Comparison of ENCODE assay signal across 21 cellular contexts in the genomic region with DNA sequence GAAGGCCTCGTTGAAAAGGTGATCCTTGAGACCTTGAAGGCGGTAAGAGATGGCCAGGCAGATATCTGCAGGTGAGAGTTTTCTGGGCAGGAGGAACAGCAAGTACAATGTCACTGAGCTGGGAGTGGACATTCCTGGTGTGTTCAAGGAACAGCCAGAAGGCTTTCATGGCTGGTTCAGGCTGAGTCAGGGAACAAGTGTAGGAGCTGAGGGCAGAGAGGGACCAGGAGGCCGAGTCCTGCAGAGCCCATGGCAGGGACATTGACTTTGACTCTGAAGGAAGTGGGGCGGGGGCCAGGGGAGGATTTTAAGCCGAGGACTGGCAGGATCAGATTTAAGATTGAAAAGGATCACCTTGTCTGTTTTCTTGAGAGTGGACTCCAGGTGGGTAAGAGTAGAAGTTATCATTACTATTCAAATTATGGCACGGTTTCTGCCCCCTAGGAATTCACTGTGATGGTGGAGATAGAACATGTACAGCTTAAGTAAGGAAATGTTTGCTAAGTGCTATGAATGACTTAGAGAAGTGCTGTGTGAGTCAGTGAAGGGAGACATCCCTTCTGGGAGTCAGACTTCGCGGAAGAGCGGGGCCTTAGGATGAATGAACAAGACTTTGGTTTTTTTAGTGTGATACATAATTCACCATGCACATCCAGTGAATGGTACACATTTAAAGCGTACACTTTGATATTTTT.
A peak's percentile ranks its signal among the peaks of the same experiment; 100 is the strongest.
DNase-seq lines count a peak whose midpoint lies in the region; ATAC-seq, FAIRE-seq and TF ChIP-seq lines count a peak whose summit lies in the region.
"Had no signal": no experiment of that assay in that cellular context is flagged by ENCODE, and none has a peak within 500 bp of the region (broad histone marks: within the 10 kb centered on the region; RNA-seq: fewer than 3 reads in every experiment).

No MANE protein-coding gene starts in this region.

- no peaks in the 10 kb centered on the region for H3K9me3 ChIP-seq in left ventricle myocardium inferior (replicated peaks)
- peaks cover 6% of the 10 kb centered on the region for H3K9me3 ChIP-seq in endodermal cell (ENCODE audit: control insufficient read depth, low read length)
- H3K9me3 ChIP-seq: SJCRH30 had no signal

- DNase-seq in cardiac septum (ENCODE audit: low spot score) (peak; percentile 63), left ventricle myocardium inferior (no peak), endodermal cell (no peak), neural crest cell (ENCODE audit: low read depth, low spot score) (no peak), AG08395 (ENCODE audit: low spot score) (no peak), GM12891 (ENCODE audit: insufficient read length, low spot score) (no peak)
- DNase-seq in activated naive CD8-positive, alpha-beta T cell treated with anti-CD3 and anti-CD28 coated beads, Interleukin-2, amount 50 U/mL, for 24 hours, result no peak
- DNase-seq: C1 segment of cervical spinal cord, HFFc6, IMR-90, Kasumi-1, NCI-H1105, NCI-H187, NCI-H2171, NCI-H446, NCI-H748 treated with DMSO at 0.1 percent for 48 hours, SJCRH30 had no signal

- no peak overlapping the region for H3K4me3 Mint-ChIP-seq in endodermal cell
- H3K4me3 Mint-ChIP-seq in neural crest cell, result no peak overlapping the region
- no peak overlapping the region for H3K4me3 Mint-ChIP-seq in activated naive CD8-positive, alpha-beta T cell treated with anti-CD3 and anti-CD28 coated beads, Interleukin-2, amount 50 U/mL, for 24 hours
- H3K4me3 Mint-ChIP-seq: HFFc6 had no signal

- H3K36me3 ChIP-seq in left ventricle myocardium inferior (no peaks in the 10 kb centered on the region), endodermal cell (ENCODE audit: control insufficient read depth, insufficient read depth, low read length) (no peaks in the 10 kb centered on the region)
- H3K36me3 ChIP-seq: SJCRH30 had no signal

- H3K4me3 ChIP-seq in left ventricle myocardium inferior, result no peak overlapping the region
- H3K4me3 ChIP-seq in endodermal cell (ENCODE audit: low read length), result no peak overlapping the region
- H3K4me3 ChIP-seq: SJCRH30 had no signal

- 94 to 97% methylated on average over 9 to 10 of the region's 10 CpGs for WGBS in endodermal cell (ENCODE audit: insufficient coverage in 1 of 2, insufficient read length in 1 of 2), 2 experiments

- ATAC-seq in activated CD4-positive, CD25-positive, alpha-beta regulatory T cell treated with anti-CD3 and anti-CD28 coated beads, Interleukin-2, amount 50 U/mL, for 24 hours, result no peak
- ATAC-seq in activated naive CD8-positive, alpha-beta T cell treated with anti-CD3 and anti-CD28 coated beads, Interleukin-2, amount 50 U/mL, for 24 hours, result no peak

- H3K9me3 Mint-ChIP-seq in endodermal cell (no peaks in the 10 kb centered on the region), neural crest cell (no peaks in the 10 kb centered on the region)
- H3K9me3 Mint-ChIP-seq in activated naive CD8-positive, alpha-beta T cell treated with anti-CD3 and anti-CD28 coated beads, Interleukin-2, amount 50 U/mL, for 24 hours, result no peaks in the 10 kb centered on the region
- H3K9me3 Mint-ChIP-seq: HFFc6 had no signal

- TF ChIP-seq CTCF in left ventricle myocardium inferior (IDR thresholded peaks at IDR 0.05; ENCODE audit: borderline replicate concordance), result no peak
- no peak for TF ChIP-seq CTCF in endodermal cell (conservative IDR thresholded peaks at IDR 0.05)
- no peak for TF ChIP-seq CTCF in neural crest cell (conservative IDR thresholded peaks at IDR 0.05)

- no peak overlapping the region for H3K9ac ChIP-seq in endodermal cell (ENCODE audit: extremely low read depth, low read length, poor library complexity, severe bottlenecking)

- H3K36me3 Mint-ChIP-seq in endodermal cell (ENCODE audit: low read depth), result peaks cover 6% of the 10 kb centered on the region
- no peaks in the 10 kb centered on the region for H3K36me3 Mint-ChIP-seq in neural crest cell (ENCODE audit: low read depth)
- H3K36me3 Mint-ChIP-seq in activated naive CD8-positive, alpha-beta T cell treated with anti-CD3 and anti-CD28 coated beads, Interleukin-2, amount 50 U/mL, for 24 hours (ENCODE audit: low read depth), result no peaks in the 10 kb centered on the region

- H3K27ac ChIP-seq in left ventricle myocardium inferior (replicated peaks) (no peak overlapping the region), endodermal cell (ENCODE audit: low read depth, low read length) (no peak overlapping the region)
- H3K27ac ChIP-seq: SJCRH30 had no signal

- no peak for TF ChIP-seq POLR2A in GM12891 (IDR thresholded peaks at IDR 0.05; ENCODE audit: low read depth, low read length)

- H3K27me3 ChIP-seq in left ventricle myocardium inferior (ENCODE audit: low read depth), result peaks cover 10% of the 10 kb centered on the region
- H3K27me3 ChIP-seq in endodermal cell (ENCODE audit: control insufficient read depth, insufficient read depth, low read length, poor library complexity, severe bottlenecking), result no peaks in the 10 kb centered on the region
- H3K27me3 ChIP-seq: SJCRH30 had no signal

- FAIRE-seq in GM12891 (lab: Jason Lieb, UNC), result no peak
- FAIRE-seq: A204.1, GM19239, H54 had no signal

- H3K27ac Mint-ChIP-seq in endodermal cell (peak overlapping the region; percentile 3), neural crest cell (ENCODE audit: unreplicated experiment) (peak overlapping the region; percentile 65)
- H3K27ac Mint-ChIP-seq in activated naive CD8-positive, alpha-beta T cell treated with anti-CD3 and anti-CD28 coated beads, Interleukin-2, amount 50 U/mL, for 24 hours, result no peak overlapping the region
- H3K27ac Mint-ChIP-seq: HFFc6 had no signal

- H3K4me1 ChIP-seq in left ventricle myocardium inferior (no peaks in the 10 kb centered on the region), endodermal cell (ENCODE audit: control insufficient read depth, insufficient read depth, low read length) (no peaks in the 10 kb centered on the region)

- H3K27me3 Mint-ChIP-seq in endodermal cell (ENCODE audit: insufficient read depth) (no peaks in the 10 kb centered on the region), neural crest cell (ENCODE audit: low read depth) (no peaks in the 10 kb centered on the region)
- H3K27me3 Mint-ChIP-seq in activated naive CD8-positive, alpha-beta T cell treated with anti-CD3 and anti-CD28 coated beads, Interleukin-2, amount 50 U/mL, for 24 hours, result peaks cover 2% of the 10 kb centered on the region

- H3K4me1 Mint-ChIP-seq in endodermal cell, result peaks cover 4% of the 10 kb centered on the region
- H3K4me1 Mint-ChIP-seq in neural crest cell, result peaks cover 3% of the 10 kb centered on the region
- peaks cover 4% of the 10 kb centered on the region for H3K4me1 Mint-ChIP-seq in activated naive CD8-positive, alpha-beta T cell treated with anti-CD3 and anti-CD28 coated beads, Interleukin-2, amount 50 U/mL, for 24 hours

- intact Hi-C loops in cardiac septum (cut with DNase I) (no loop called here), left ventricle myocardium inferior (cut with micrococcal nuclease) (no loop called here)

TF ChIP-seq in GM12891, 5 proteins besides CTCF, POLR2A, EP300 and RAD21:
- TF ChIP-seq POLR2AphosphoS5 (IDR thresholded peaks at IDR 0.05; ENCODE audit: low read depth, low read length) (no peak), SPI1 (IDR thresholded peaks at IDR 0.05; ENCODE audit: low read depth, low read length) (no peak), POU2F2 (IDR thresholded peaks at IDR 0.05; ENCODE audit: low read depth, low read length) (no peak), PAX5 (IDR thresholded peaks at IDR 0.05; ENCODE audit: insufficient read depth, low read length, severe bottlenecking) (no peak), TAF1 (IDR thresholded peaks at IDR 0.05; ENCODE audit: low read depth, low read length) (no peak)
